In genomic region chr20:38219006-38219950, GRCh38 we compare ENCODE assay signal across 21 cellular contexts. TPM values are rescaled to one million over a fixed set of nuclear protein-coding genes. Genes with fewer than 3 reads are reported as not detected.
A peak's percentile ranks its signal among the peaks of the same experiment; 100 is the strongest.
DNase-seq lines count a peak whose midpoint lies in the region; ATAC-seq, FAIRE-seq and TF ChIP-seq lines count a peak whose summit lies in the region.
"Had no signal": no experiment of that assay in that cellular context is flagged by ENCODE, and none has a peak within 500 bp of the region (broad histone marks: within the 10 kb centered on the region; RNA-seq: fewer than 3 reads in every experiment).

No MANE protein-coding gene starts in this region.

- H3K27me3 Mint-ChIP-seq in osteocyte (ENCODE audit: unreplicated experiment): no peaks in the 10 kb centered on the region

- no peaks in the 10 kb centered on the region for H3K27me3 ChIP-seq in right atrium auricular region
- no peaks in the 10 kb centered on the region for H3K27me3 ChIP-seq in brain microvascular endothelial cell (replicated peaks)

- H3K4me3 ChIP-seq in right atrium auricular region (no peak overlapping the region), brain microvascular endothelial cell (ENCODE audit: low read depth, low read length) (no peak overlapping the region)

- H3K27ac ChIP-seq in right atrium auricular region (no peak overlapping the region), brain microvascular endothelial cell (peak overlapping the region; percentile 70)

- TF ChIP-seq CTCF in right atrium auricular region (IDR thresholded peaks at IDR 0.05) (no peak), brain microvascular endothelial cell (IDR thresholded peaks at IDR 0.05; ENCODE audit: low read depth, low read length, missing control alignments) (no peak), osteocyte (IDR thresholded peaks at IDR 0.05) (no peak)

- ATAC-seq in GM19397 (IDR thresholded peaks at IDR 0.05; ENCODE audit: unreplicated experiment): no peak
- ATAC-seq: CD8-positive, alpha-beta T cell had no signal

- peak overlapping the region; percentile 71 for H3K27ac Mint-ChIP-seq in osteocyte (ENCODE audit: unreplicated experiment)
- H3K27ac Mint-ChIP-seq: CD8-positive, alpha-beta T cell had no signal

- peaks cover 0 to 21% of the 10 kb centered on the region in 2 donors for H3K4me1 ChIP-seq in right atrium auricular region

- peaks cover 2% of the 10 kb centered on the region for H3K36me3 Mint-ChIP-seq in osteocyte (ENCODE audit: unreplicated experiment)
- H3K36me3 Mint-ChIP-seq: CD8-positive, alpha-beta T cell; IgD-negative memory B cell had no signal

- no peaks in the 10 kb centered on the region for H3K9me3 Mint-ChIP-seq in osteocyte (ENCODE audit: unreplicated experiment)
- H3K9me3 Mint-ChIP-seq: CD8-positive, alpha-beta T cell; IgD-negative memory B cell had no signal

- peaks cover 31% of the 10 kb centered on the region for H3K4me1 Mint-ChIP-seq in osteocyte (ENCODE audit: unreplicated experiment)

- peak; percentile 66 for DNase-seq in cardiac septum (ENCODE audit: low spot score)
- no peak for DNase-seq in right atrium auricular region (ENCODE audit: low spot score)
- DNase-seq in brain microvascular endothelial cell: no peak
- no peak for DNase-seq in osteocyte (ENCODE audit: extremely low spot score, unreplicated experiment)
- DNase-seq in urothelium cell line (ENCODE audit: low spot score): no peak
- no peak for DNase-seq in activated CD4-positive, CD25-positive, alpha-beta regulatory T cell treated with anti-CD3 and anti-CD28 coated beads, Interleukin-2, amount 50 U/mL, for 72 hours
- DNase-seq in hypothalamus (lab: John Stamatoyannopoulos, UW): no peak
- DNase-seq: 8988T; CD8-positive, alpha-beta T cell; GF-D8; NCI-H1417 treated with DMSO at 0.1 percent for 48 hours; NCI-H2029; NCI-H2171; NCI-H446; NK-92 treated with Interleukin-12 subunit alpha and Interleukin-12 subunit beta, amount 100 ng/mL, for 24 hours; SIG-M5 had no signal

- FAIRE-seq in urothelium cell line (lab: Jason Lieb, UNC): peak; percentile 35
- FAIRE-seq: GM12891, H54 had no signal

- no peaks in the 10 kb centered on the region for H3K36me3 ChIP-seq in right atrium auricular region
- H3K36me3 ChIP-seq in brain microvascular endothelial cell (replicated peaks): peaks cover 79% of the 10 kb centered on the region

- no peak overlapping the region for H3K4me3 Mint-ChIP-seq in osteocyte (ENCODE audit: unreplicated experiment)
- H3K4me3 Mint-ChIP-seq: CD8-positive, alpha-beta T cell; IgD-negative memory B cell had no signal

- intact Hi-C loops in cardiac septum (cut with DNase I): loop anchor here (2.0 to 5.0 kb wide), 2 partner anchors 48 to 92 kb away; no protein-coding TSS in a partner anchor

- in situ Hi-C loops in brain microvascular endothelial cell (cut with HindIII; ENCODE audit: low pct_ligation_motif_present, low sequenced_read_pairs): no loop called here

- no peaks in the 10 kb centered on the region for H3K9me3 ChIP-seq in right atrium auricular region

RNA-seq across cellular contexts. Expression of gene KIAA1755, which starts 41.3 kb away (rescaled TPM):
- total RNA-seq in cardiac septum (7.0 TPM), right atrium auricular region (1 to 10 TPM; 3.1 to 4.2 TPM), osteocyte (50.2 and 60.6 TPM in 2 replicates)
- total RNA-seq: CD8-positive, alpha-beta T cell; OCI-LY7 had no signal

RNA-seq across cellular contexts. Expression of gene TGM2, which starts 54.2 kb away (rescaled TPM):
- 792 TPM for total RNA-seq in cardiac septum
- total RNA-seq in right atrium auricular region: 1,000 to 10,000 TPM in 1 of 2 donors, 100 to 1,000 TPM in 1; 680 to 1,303 TPM
- 29.2 and 32.7 TPM in 2 replicates for total RNA-seq in osteocyte
- total RNA-seq: CD8-positive, alpha-beta T cell; OCI-LY7 had no signal

Comparison
In these comparisons a context has a peak if more than half of its experiments do, and no peak if none do; other contexts are left out.
1. RNA of gene TGM2, which starts 54.2 kb away (total RNA-seq): 680 to 1,303 TPM in right atrium auricular region and 792 TPM in cardiac septum (single experiment); 29.2 to 32.7 TPM in osteocyte; every median in the first group is over 10 times any median in the second.